Comparison of ENCODE assay signal across 8 cellular contexts in the genomic region with DNA sequence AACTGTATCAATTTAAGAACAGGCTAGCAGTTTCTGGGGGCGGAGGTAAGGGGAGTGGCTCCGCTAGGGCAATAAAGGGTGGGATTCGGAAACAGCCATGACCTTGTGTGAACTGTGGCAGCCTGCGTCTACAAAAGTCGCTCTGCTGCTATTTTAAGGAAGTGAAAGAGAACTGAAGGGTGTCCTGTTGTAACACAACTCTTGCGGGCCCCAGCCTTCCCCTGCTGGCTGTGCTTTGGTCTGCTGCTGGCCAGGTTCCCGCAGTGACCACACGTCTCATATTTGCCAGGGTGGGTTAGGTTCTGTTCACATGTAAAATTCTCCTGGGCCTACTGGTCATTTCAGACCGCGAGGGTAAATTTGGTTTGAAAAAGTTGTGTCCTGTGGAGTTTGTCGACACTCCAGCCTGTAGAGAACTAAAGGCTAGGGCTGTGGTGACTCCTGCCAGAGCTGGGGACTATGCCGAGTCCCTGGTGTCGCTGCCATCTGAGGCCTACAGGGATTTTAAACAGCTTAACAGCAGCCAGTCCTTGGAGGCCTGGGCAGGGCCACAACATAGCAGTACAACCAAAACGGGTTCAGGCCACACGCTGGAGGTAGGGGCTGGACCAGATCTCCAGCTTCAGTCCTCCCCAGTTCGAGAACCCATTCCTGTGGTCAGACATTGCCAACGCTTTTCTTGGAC. TPM values are rescaled to one million over a fixed set of nuclear protein-coding genes. Genes with fewer than 3 reads are reported as not detected.
DNase-seq lines count a peak whose midpoint lies in the region; ATAC-seq and TF ChIP-seq lines count a peak whose summit lies in the region.

No MANE protein-coding gene starts in this region.

- CTCF ChIA-PET in AG04450 (lab: Charles Lee) = interaction anchor here (0.7 to 2.0 kb wide), 14 partner anchors 11 to 401 kb away, joined by 3 to 9 read pairs (median 4); no protein-coding TSS in a partner anchor

- TF ChIP-seq POLR2A in upper lobe of left lung (IDR thresholded peaks at IDR 0.05) = peak in 1 of 4 donors; percentile 44

- H3K27ac Mint-ChIP-seq in effector memory CD8-positive, alpha-beta T cell = peak overlapping the region; percentile 82 to 91
- H3K27ac Mint-ChIP-seq in mesothelial cell of epicardium = peak overlapping the region; percentile 96

- no peak for TF ChIP-seq EP300 in upper lobe of left lung (IDR thresholded peaks at IDR 0.05)

- POLR2A ChIA-PET in AG04450 (lab: Yijun Ruan, JAX) = no interaction called here

- ATAC-seq in GM18519 (IDR thresholded peaks at IDR 0.05; ENCODE audit: low FRiP score, unreplicated experiment) (peak; percentile 71), HG02970 (IDR thresholded peaks at IDR 0.05; ENCODE audit: low FRiP score, unreplicated experiment) (peak; percentile 54), RWPE2 (ENCODE audit: low read depth) (no peak; the same call in 2 of the 3 replicates), upper lobe of left lung (ENCODE audit: low FRiP score in 2 of 2) (peak; percentile 78 to 80)
- peak; percentile 19 for ATAC-seq in effector memory CD8-positive, alpha-beta T cell (replicated peaks)

- H3K4me3 ChIP-seq in AG04450 (ENCODE audit: low read depth, low read length) = peak overlapping the region; percentile 69
- H3K4me3 ChIP-seq in RWPE2 (ENCODE audit: severe bottlenecking) = peak overlapping the region; percentile 66
- H3K4me3 ChIP-seq in upper lobe of left lung = peak overlapping the region; percentile 53 to 87 (median 72)

- H3K9me3 Mint-ChIP-seq in effector memory CD8-positive, alpha-beta T cell = no peaks in the 10 kb centered on the region
- H3K9me3 Mint-ChIP-seq in mesothelial cell of epicardium = no peaks in the 10 kb centered on the region

- TF ChIP-seq CTCF in AG04450 (IDR thresholded peaks at IDR 0.05; ENCODE audit: low read depth, low read length) (no peak), RWPE2 (IDR thresholded peaks at IDR 0.05; ENCODE audit: poor library complexity, severe bottlenecking) (no peak), mesothelial cell of epicardium (IDR thresholded peaks at IDR 0.05; ENCODE audit: unreplicated experiment) (no peak), upper lobe of left lung (IDR thresholded peaks at IDR 0.05) (peak in 1 of 6 experiments; percentile 20)

- no peak overlapping the region for H3K27ac ChIP-seq in AG04450 (ENCODE audit: low read depth, low read length)
- no peak overlapping the region for H3K27ac ChIP-seq in RWPE2 (ENCODE audit: poor library complexity, severe bottlenecking)
- H3K27ac ChIP-seq in upper lobe of left lung = peak overlapping the region; percentile 86 to 93 (median 89)

- H3K36me3 Mint-ChIP-seq in effector memory CD8-positive, alpha-beta T cell (ENCODE audit: insufficient read depth) = no peaks in the 10 kb centered on the region
- peaks cover 7% of the 10 kb centered on the region for H3K36me3 Mint-ChIP-seq in mesothelial cell of epicardium

- H3K27me3 Mint-ChIP-seq in effector memory CD8-positive, alpha-beta T cell = no peaks in the 10 kb centered on the region
- H3K27me3 Mint-ChIP-seq in mesothelial cell of epicardium (ENCODE audit: low read depth) = no peaks in the 10 kb centered on the region

- peaks cover 8 to 27% of the 10 kb centered on the region in 2 donors for H3K4me1 Mint-ChIP-seq in effector memory CD8-positive, alpha-beta T cell (ENCODE audit: low read depth in 2 of 2)
- H3K4me1 Mint-ChIP-seq in mesothelial cell of epicardium = peaks cover 52% of the 10 kb centered on the region

- WGBS in upper lobe of left lung, 2 donors = 23 to 28% methylated on average over 13 to 17 of the region's 17 CpGs

- DNase-seq in AG04450 (ENCODE audit: low read depth, low spot score) = no peak
- no peak for DNase-seq in RWPE2 (ENCODE audit: low spot score)
- DNase-seq in effector memory CD8-positive, alpha-beta T cell = peak in 1 of 3 experiments; percentile 6
- DNase-seq in mesothelial cell of epicardium (ENCODE audit: low spot score in 2 of 2, unreplicated experiment in 2 of 2) = no peak
- peak; percentile 37 to 85 for DNase-seq in upper lobe of left lung
- no peak for DNase-seq in NCI-H748 treated with DMSO at 0.1 percent for 48 hours (lab: John Stamatoyannopoulos, UW)

- no peaks in the 10 kb centered on the region for H3K4me1 ChIP-seq in RWPE2 (ENCODE audit: insufficient read depth, poor library complexity, severe bottlenecking)
- H3K4me1 ChIP-seq in upper lobe of left lung = peaks cover 20 to 35% (median 29%) of the 10 kb centered on the region in 4 donors

- H3K4me3 Mint-ChIP-seq in effector memory CD8-positive, alpha-beta T cell = peak overlapping the region; percentile 88 to 91
- H3K4me3 Mint-ChIP-seq in mesothelial cell of epicardium = peak overlapping the region; percentile 86

- H3K9me3 ChIP-seq in AG04450 (ENCODE audit: control insufficient read depth, insufficient read depth, low read length) = peaks cover 6% of the 10 kb centered on the region; the same call in 1 of the 2 replicates
- H3K9me3 ChIP-seq in RWPE2 (ENCODE audit: severe bottlenecking) = no peaks in the 10 kb centered on the region
- H3K9me3 ChIP-seq in upper lobe of left lung = no peaks in the 10 kb centered on the region

- H3K36me3 ChIP-seq in RWPE2 (ENCODE audit: low read depth) (no peaks in the 10 kb centered on the region), upper lobe of left lung (no peaks in the 10 kb centered on the region)

- H3K27me3 ChIP-seq in AG04450 (ENCODE audit: control insufficient read depth, insufficient read depth, low read length) = peaks cover 26% of the 10 kb centered on the region
- H3K27me3 ChIP-seq in RWPE2 (ENCODE audit: insufficient read depth, poor library complexity, severe bottlenecking) = peaks cover 16% of the 10 kb centered on the region
- H3K27me3 ChIP-seq in upper lobe of left lung = peaks cover 0 to 5% (median 0%) of the 10 kb centered on the region in 4 donors

RNA-seq across cellular contexts. Expression of a gene that starts 1.1 kb away (rescaled TPM):
- 4.1 and 7.0 TPM in 2 replicates for polyA plus RNA-seq in AG04450 (2011; rRNA removed)
- polyA minus RNA-seq in AG04450 (2011; rRNA and poly(A)+ RNA removed) = 12.8 and 14.8 TPM in 2 replicates
- total RNA-seq in mesothelial cell of epicardium (65.8 to 73.8 TPM (median 69.1 TPM) in 3 replicates), upper lobe of left lung (10 to 100 TPM; 10.6 to 63.9 (median 36.7) TPM)

RNA-seq across cellular contexts. Expression of a gene that starts 27.4 kb away (rescaled TPM):
- 0.10 and 0.21 TPM in 2 replicates for polyA plus RNA-seq in AG04450 (2011; rRNA removed)
- polyA minus RNA-seq in AG04450 (2011; rRNA and poly(A)+ RNA removed) = 0.28 TPM in 1 of 2 replicates, not detected in the other
- total RNA-seq in mesothelial cell of epicardium (45.3 to 47.7 TPM (median 45.6 TPM) in 3 replicates), upper lobe of left lung (10 to 100 TPM in 2 of 6 donors, 1 to 10 TPM in 4; 1.6 to 34.2 (median 4.6) TPM)

Comparison
In these comparisons a context has a peak if more than half of its experiments do, and no peak if none do; other contexts are left out.
1. DNase-seq: peak in upper lobe of left lung (2 of 2); none in AG04450 (single experiment), RWPE2 (single experiment), mesothelial cell of epicardium (0 of 2) and NCI-H748 treated with DMSO at 0.1 percent for 48 hours (single experiment).
2. H3K27ac ChIP-seq: peak in upper lobe of left lung (4 of 4); none in AG04450 (single experiment) and RWPE2 (single experiment).
3. Peak in every context shown above with its lines, with median percentiles within 50 percentile points of each other: H3K4me3 ChIP-seq.